In the genomic region with DNA sequence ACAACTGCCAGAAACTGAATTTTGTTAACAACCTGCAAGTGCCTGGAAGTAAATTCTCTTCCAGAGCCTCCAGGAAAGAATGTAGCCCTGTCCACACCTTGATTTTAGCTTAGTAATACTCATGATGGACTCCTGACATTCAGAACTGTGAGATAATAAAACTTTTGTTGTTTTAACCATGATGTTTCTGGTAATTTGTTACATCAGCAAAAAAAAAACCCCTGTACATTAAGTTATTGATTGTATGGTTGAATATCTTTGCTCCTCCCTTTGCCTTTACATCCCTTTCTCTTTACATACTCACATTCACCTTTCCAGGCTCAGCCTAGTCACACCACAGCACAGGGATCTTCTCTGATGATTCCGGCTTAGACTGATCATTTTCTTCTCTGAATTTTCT, we compare ENCODE assay signal across 2 cellular contexts.
TF ChIP-seq lines count a peak whose summit lies in the region.

No MANE protein-coding gene starts in this region.

TF ChIP-seq in A549, 52 proteins besides CTCF, POLR2A, EP300 and RAD21 (continued from another document):
- TF ChIP-seq REST (IDR thresholded peaks at IDR 0.05) (no peak), ZC3H11A (IDR thresholded peaks at IDR 0.05) (no peak)

TF ChIP-seq in K562, 482 proteins besides CTCF, POLR2A, EP300 and RAD21 (continued from another document):
- no peak for TF ChIP-seq THAP12 (CRISPR knock-in tag; IDR thresholded peaks at IDR 0.05)
- TF ChIP-seq CHAMP1 (IDR thresholded peaks at IDR 0.05), result no peak
- no peak for TF ChIP-seq USF2 (CRISPR knock-in tag; IDR thresholded peaks at IDR 0.05)
- no peak for TF ChIP-seq CBX3 (IDR thresholded peaks at IDR 0.05; ENCODE audit: borderline replicate concordance in 1 of 2, low read length in 2 of 2)
